In genomic region chr2:221572180-221572820, GRCh38 we compare ENCODE assay signal across 8 cellular contexts. TPM values are rescaled to one million over a fixed set of nuclear protein-coding genes. Genes with fewer than 3 reads are reported as not detected.
A peak's percentile ranks its signal among the peaks of the same experiment; 100 is the strongest.
DNase-seq lines count a peak whose midpoint lies in the region; ATAC-seq and TF ChIP-seq lines count a peak whose summit lies in the region.

Gene EPHA4, minus strand, starts transcription at chr2:221572304. Its CDS starts 56 bp downstream, at chr2:221572248.

- WGBS in lung, 2 donors, result 0 to 1% methylated on average over 54 to 59 of the region's 59 CpGs

- no peaks in the 10 kb centered on the region for H3K9me3 ChIP-seq in lung (ENCODE audit: control insufficient read depth in 2 of 2, insufficient read depth in 1 of 2, low read length in 1 of 2)

- DNase-seq in AG08396 (ENCODE audit: low spot score), result peak; percentile 96
- peak; percentile 93 for DNase-seq in NCI-H69 (lab: John Stamatoyannopoulos, UW)
- DNase-seq in activated CD8-positive, alpha-beta memory T cell treated with anti-CD3 and anti-CD28 coated beads for 24 hours, result peak; percentile 91
- DNase-seq in effector CD8-positive, alpha-beta T cell (lab: John Stamatoyannopoulos, UW), result peak; percentile 69
- peak; percentile 81 for DNase-seq in lung (ENCODE audit: low spot score)
- peak; percentile 58 to 83 (median 67) for DNase-seq in stimulated activated CD4-positive, alpha-beta T cell treated with anti-CD3 and anti-CD28 coated beads, TNF-alpha, amount 100 ng/mL, for 1 hour (ENCODE audit: low read depth in 3 of 3, low spot score in 1 of 3)

- peak within 1 kb of the TSS; percentile 70 to 80 for H3K27ac ChIP-seq in lung (ENCODE audit: low read depth in 1 of 2, low read length in 1 of 2)

- H3K27me3 ChIP-seq in lung (ENCODE audit: control insufficient read depth, insufficient read depth), result no peaks in the 10 kb centered on the region

- no peak for TF ChIP-seq CTCF in lung (IDR thresholded peaks at IDR 0.05; ENCODE audit: control extremely low read depth, extremely low read depth)

- ATAC-seq in GM19043 (IDR thresholded peaks at IDR 0.05; ENCODE audit: low read depth, unreplicated experiment) (peak; percentile 83), HG03342 (IDR thresholded peaks at IDR 0.05; ENCODE audit: unreplicated experiment) (peak; percentile 95), lung (ENCODE audit: insufficient read depth, low FRiP score) (peak; percentile 91)

- H3K36me3 ChIP-seq in lung (ENCODE audit: control insufficient read depth in 2 of 2, insufficient read depth in 2 of 2, low read length in 2 of 2), result no peaks in the 10 kb centered on the region

- peaks cover 0 to 12% of the 10 kb centered on the region in 2 donors for H3K4me1 ChIP-seq in lung (ENCODE audit: control insufficient read depth in 2 of 2, insufficient read depth in 2 of 2, low read length in 2 of 2)

- H3K4me3 ChIP-seq in lung, result peak within 1 kb of the TSS; percentile 72

RNA-seq across cellular contexts. Expression of gene EPHA4, which starts in this region (rescaled TPM):
- total RNA-seq in lung, result 10 to 100 TPM; 21.8 to 28.8 TPM
- polyA plus RNA-seq in lung, result 1 to 10 TPM; 2.5 to 7.6 TPM

Comparison
In these comparisons a context has a peak if more than half of its experiments do, and no peak if none do; other contexts are left out.
1. Peak in every context shown above with its lines: DNase-seq, ATAC-seq, H3K4me3 ChIP-seq and H3K27ac ChIP-seq.